ENCODE assay signal across 26 cellular contexts in the genomic region with DNA sequence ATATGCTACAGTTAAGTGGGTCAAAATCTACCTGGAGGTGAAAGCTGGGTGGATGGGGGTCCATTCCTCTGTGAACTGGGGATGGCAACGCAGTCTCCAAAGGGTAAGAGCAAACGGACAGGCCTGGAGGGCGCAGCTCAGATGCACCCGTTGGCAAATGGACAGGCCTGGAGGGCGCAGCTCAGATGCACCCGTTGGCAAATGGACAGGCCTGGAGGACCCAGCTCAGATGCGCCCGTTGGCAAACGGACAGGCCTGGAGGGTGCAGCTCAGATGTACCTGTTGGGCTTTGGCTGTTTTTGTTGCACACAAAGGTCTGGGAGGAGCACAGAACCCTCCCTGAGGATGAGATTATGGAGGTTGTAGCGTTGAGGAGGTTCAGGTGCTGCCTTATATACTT. TPM values are rescaled to one million over a fixed set of nuclear protein-coding genes. Genes with fewer than 3 reads are reported as not detected.
DNase-seq lines count a peak whose midpoint lies in the region; ATAC-seq and TF ChIP-seq lines count a peak whose summit lies in the region.
"Had no signal": no experiment of that assay in that cellular context is flagged by ENCODE, and none has a peak within 500 bp of the region (broad histone marks: within the 10 kb centered on the region; RNA-seq: fewer than 3 reads in every experiment).

No MANE protein-coding gene starts in this region.

- H3K27me3 Mint-ChIP-seq in activated CD8-positive, alpha-beta T cell treated with anti-CD3 and anti-CD28 coated beads, Interleukin-2, amount 10 ng/mL, durations not matched to agents 7 days and 5 days (ENCODE audit: low read depth): no peaks in the 10 kb centered on the region
- H3K27me3 Mint-ChIP-seq in activated CD8-positive, alpha-beta T cell treated with anti-CD3 and anti-CD28 coated beads for 36 hours: no peaks in the 10 kb centered on the region
- H3K27me3 Mint-ChIP-seq in osteocyte (ENCODE audit: unreplicated experiment): no peaks in the 10 kb centered on the region
- H3K27me3 Mint-ChIP-seq: CD4-positive, alpha-beta memory T cell; CD4-positive, CD25-positive, alpha-beta regulatory T cell had no signal

- H3K36me3 ChIP-seq in esophagus muscularis mucosa (no peaks in the 10 kb centered on the region), mucosa of descending colon (ENCODE audit: low read depth) (no peaks in the 10 kb centered on the region)
- H3K36me3 ChIP-seq: BE2C had no signal

- no peak for ATAC-seq in activated CD8-positive, alpha-beta T cell treated with anti-CD3 and anti-CD28 coated beads, Interleukin-2, amount 10 ng/mL, durations not matched to agents 7 days and 5 days
- ATAC-seq in activated CD8-positive, alpha-beta T cell treated with anti-CD3 and anti-CD28 coated beads for 36 hours: no peak
- ATAC-seq in mucosa of descending colon: no peak
- ATAC-seq: GM12878 had no signal

- intact Hi-C loops in activated CD8-positive, alpha-beta T cell treated with anti-CD3 and anti-CD28 coated beads for 36 hours (cut with micrococcal nuclease): no loop called here
- intact Hi-C loops in esophagus muscularis mucosa (cut with DNase I) (no loop called here), mucosa of descending colon (cut with DNase I, micrococcal nuclease) (no loop called here), lower leg skin (cut with DNase I; ENCODE audit: low total_unique reads) (no loop called here)

- peak; percentile 3 for DNase-seq in activated CD8-positive, alpha-beta T cell treated with anti-CD3 and anti-CD28 coated beads, Interleukin-2, amount 10 ng/mL, durations not matched to agents 7 days and 5 days
- no peak for DNase-seq in activated CD8-positive, alpha-beta T cell treated with anti-CD3 and anti-CD28 coated beads for 36 hours
- DNase-seq in esophagus muscularis mucosa (ENCODE audit: extremely low spot score) (peak; percentile 47), islet precursor cell (peak; percentile 29), osteocyte (ENCODE audit: extremely low spot score, unreplicated experiment) (peak; percentile 57), mucosa of descending colon (no peak), lower leg skin (ENCODE audit: low spot score in 2 of 2) (no peak)
- DNase-seq in activated T-cell treated with anti-CD3 and anti-CD28 coated beads, Interleukin-2, amount 50 U/mL, for 48 hours: no peak
- DNase-seq: 8988T; ACHN; BE2C; C1 segment of cervical spinal cord; CD4-positive, alpha-beta memory T cell; CD4-positive, CD25-positive, alpha-beta regulatory T cell; CD8-positive, alpha-beta memory T cell; COR-L47; DMS 273 treated with DMSO at 0.1 percent for 48 hours; DMS153; DMS53; DMS79; DND-41; EL; GDM1 had no signal

- H3K4me3 ChIP-seq in esophagus muscularis mucosa (no peak overlapping the region), mucosa of descending colon (no peak overlapping the region), lower leg skin (ENCODE audit: low read depth, poor library complexity, severe bottlenecking) (no peak overlapping the region)
- H3K4me3 ChIP-seq: BLaER1, GM12878 had no signal

- H3K9me3 Mint-ChIP-seq in activated CD8-positive, alpha-beta T cell treated with anti-CD3 and anti-CD28 coated beads, Interleukin-2, amount 10 ng/mL, durations not matched to agents 7 days and 5 days (ENCODE audit: insufficient read depth): no peaks in the 10 kb centered on the region
- H3K9me3 Mint-ChIP-seq in activated CD8-positive, alpha-beta T cell treated with anti-CD3 and anti-CD28 coated beads for 36 hours: peaks cover 2% of the 10 kb centered on the region
- H3K9me3 Mint-ChIP-seq in osteocyte (ENCODE audit: unreplicated experiment): no peaks in the 10 kb centered on the region

- WGBS in esophagus muscularis mucosa: 96% methylated on average over 6 of the region's 10 CpGs
- whole genome bisulfite sequencing in lower leg skin, 2 donors: 62 to 68% methylated on average over 10 of the region's 10 CpGs

- TF ChIP-seq CTCF in activated CD8-positive, alpha-beta T cell treated with anti-CD3 and anti-CD28 coated beads for 36 hours (IDR thresholded peaks at IDR 0.05): no peak
- no peak for TF ChIP-seq CTCF in esophagus muscularis mucosa (IDR thresholded peaks at IDR 0.05)
- no peak for TF ChIP-seq CTCF in osteocyte (IDR thresholded peaks at IDR 0.05)
- TF ChIP-seq CTCF in mucosa of descending colon (IDR thresholded peaks at IDR 0.05): no peak
- TF ChIP-seq CTCF in lower leg skin (IDR thresholded peaks at IDR 0.05): no peak

- POLR2A ChIA-PET in activated CD8-positive, alpha-beta T cell treated with anti-CD3 and anti-CD28 coated beads, Interleukin-2, amount 10 ng/mL, durations not matched to agents 7 days and 5 days (lab: Charles Lee): no interaction called here
- POLR2A ChIA-PET in activated CD8-positive, alpha-beta T cell treated with anti-CD3 and anti-CD28 coated beads for 36 hours (lab: Charles Lee): no interaction called here

- H3K36me3 Mint-ChIP-seq in activated CD8-positive, alpha-beta T cell treated with anti-CD3 and anti-CD28 coated beads, Interleukin-2, amount 10 ng/mL, durations not matched to agents 7 days and 5 days (ENCODE audit: low read depth): no peaks in the 10 kb centered on the region
- H3K36me3 Mint-ChIP-seq in activated CD8-positive, alpha-beta T cell treated with anti-CD3 and anti-CD28 coated beads for 36 hours (ENCODE audit: low read depth): no peaks in the 10 kb centered on the region
- no peaks in the 10 kb centered on the region for H3K36me3 Mint-ChIP-seq in osteocyte (ENCODE audit: unreplicated experiment)
- H3K36me3 Mint-ChIP-seq: CD14-positive monocyte; CD4-positive, alpha-beta memory T cell; CD4-positive, CD25-positive, alpha-beta regulatory T cell; CD8-positive, alpha-beta memory T cell had no signal

- no peak overlapping the region for H3K4me3 Mint-ChIP-seq in activated CD8-positive, alpha-beta T cell treated with anti-CD3 and anti-CD28 coated beads, Interleukin-2, amount 10 ng/mL, durations not matched to agents 7 days and 5 days
- H3K4me3 Mint-ChIP-seq in activated CD8-positive, alpha-beta T cell treated with anti-CD3 and anti-CD28 coated beads for 36 hours: no peak overlapping the region
- no peak overlapping the region for H3K4me3 Mint-ChIP-seq in osteocyte (ENCODE audit: unreplicated experiment)
- H3K4me3 Mint-ChIP-seq: CD14-positive monocyte; CD4-positive, alpha-beta memory T cell; CD4-positive, CD25-positive, alpha-beta regulatory T cell; CD8-positive, alpha-beta memory T cell had no signal

- H3K27me3 ChIP-seq in esophagus muscularis mucosa: no peaks in the 10 kb centered on the region
- H3K27me3 ChIP-seq: BE2C, BLaER1 had no signal

- H3K4me1 ChIP-seq in esophagus muscularis mucosa (no peaks in the 10 kb centered on the region), mucosa of descending colon (ENCODE audit: low read depth) (no peaks in the 10 kb centered on the region)
- H3K4me1 ChIP-seq: BE2C, BLaER1 had no signal

- TF ChIP-seq POLR2A in esophagus muscularis mucosa (IDR thresholded peaks at IDR 0.05; ENCODE audit: low read depth) (no peak), lower leg skin (IDR thresholded peaks at IDR 0.05) (no peak)

- no peak for TF ChIP-seq EP300 in esophagus muscularis mucosa (IDR thresholded peaks at IDR 0.05)

- H3K27ac ChIP-seq in esophagus muscularis mucosa (replicated peaks in 1 of 4): no peak overlapping the region
- H3K27ac ChIP-seq: BLaER1 had no signal

- CTCF ChIA-PET in activated CD8-positive, alpha-beta T cell treated with anti-CD3 and anti-CD28 coated beads, Interleukin-2, amount 10 ng/mL, durations not matched to agents 7 days and 5 days (lab: Charles Lee): no interaction called here
- CTCF ChIA-PET in activated CD8-positive, alpha-beta T cell treated with anti-CD3 and anti-CD28 coated beads for 36 hours (lab: Charles Lee): no interaction called here

- H3K4me1 Mint-ChIP-seq in activated CD8-positive, alpha-beta T cell treated with anti-CD3 and anti-CD28 coated beads, Interleukin-2, amount 10 ng/mL, durations not matched to agents 7 days and 5 days (ENCODE audit: low read depth): no peaks in the 10 kb centered on the region
- no peaks in the 10 kb centered on the region for H3K4me1 Mint-ChIP-seq in activated CD8-positive, alpha-beta T cell treated with anti-CD3 and anti-CD28 coated beads for 36 hours (ENCODE audit: low read depth)
- peaks cover 30% of the 10 kb centered on the region for H3K4me1 Mint-ChIP-seq in osteocyte (ENCODE audit: unreplicated experiment)
- H3K4me1 Mint-ChIP-seq: CD14-positive monocyte; CD4-positive, alpha-beta memory T cell; CD4-positive, CD25-positive, alpha-beta regulatory T cell; CD8-positive, alpha-beta memory T cell had no signal

- H3K27ac Mint-ChIP-seq in activated CD8-positive, alpha-beta T cell treated with anti-CD3 and anti-CD28 coated beads, Interleukin-2, amount 10 ng/mL, durations not matched to agents 7 days and 5 days: no peak overlapping the region
- no peak overlapping the region for H3K27ac Mint-ChIP-seq in activated CD8-positive, alpha-beta T cell treated with anti-CD3 and anti-CD28 coated beads for 36 hours
- H3K27ac Mint-ChIP-seq in osteocyte (ENCODE audit: unreplicated experiment): no peak overlapping the region
- H3K27ac Mint-ChIP-seq: CD4-positive, alpha-beta memory T cell; CD8-positive, alpha-beta memory T cell had no signal

- H3K9me3 ChIP-seq in esophagus muscularis mucosa: no peaks in the 10 kb centered on the region
- no peaks in the 10 kb centered on the region for H3K9me3 ChIP-seq in mucosa of descending colon
- H3K9me3 ChIP-seq: BE2C had no signal

RNA-seq across cellular contexts. Expression of a gene that starts 33.7 kb away (rescaled TPM):
- 10 to 100 TPM; 25.2 to 26.2 TPM for total RNA-seq in activated CD8-positive, alpha-beta T cell treated with anti-CD3 and anti-CD28 coated beads, Interleukin-2, amount 10 ng/mL, durations not matched to agents 7 days and 5 days
- total RNA-seq in activated CD8-positive, alpha-beta T cell treated with anti-CD3 and anti-CD28 coated beads for 36 hours: 10 to 100 TPM; 41.7 to 45.5 TPM
- total RNA-seq in esophagus muscularis mucosa: 10 to 100 TPM; 22.0 to 32.0 (median 25.6) TPM
- total RNA-seq in osteocyte: 25.4 and 26.2 TPM in 2 replicates
- 10 to 100 TPM; 14.5 to 19.1 (median 18.4) TPM for total RNA-seq in mucosa of descending colon
- 10 to 100 TPM; 30.8 to 43.5 (median 38.1) TPM for total RNA-seq in lower leg skin

RNA-seq across cellular contexts. Expression of a gene that starts 41.2 kb away (rescaled TPM):
- 10 to 100 TPM; 23.5 to 24.5 TPM for total RNA-seq in activated CD8-positive, alpha-beta T cell treated with anti-CD3 and anti-CD28 coated beads, Interleukin-2, amount 10 ng/mL, durations not matched to agents 7 days and 5 days
- 10 to 100 TPM; 22.1 to 22.5 TPM for total RNA-seq in activated CD8-positive, alpha-beta T cell treated with anti-CD3 and anti-CD28 coated beads for 36 hours
- total RNA-seq in esophagus muscularis mucosa: 10 to 100 TPM; 17.1 to 18.9 (median 17.3) TPM
- 18.6 and 19.2 TPM in 2 replicates for total RNA-seq in osteocyte
- 10 to 100 TPM; 16.7 to 18.3 (median 17.7) TPM for total RNA-seq in mucosa of descending colon
- 10 to 100 TPM; 18.1 to 22.6 (median 19.9) TPM for total RNA-seq in lower leg skin

Comparison
In these comparisons a context has a peak if more than half of its experiments do, and no peak if none do; other contexts are left out.
1. DNase-seq: peak in activated CD8-positive, alpha-beta T cell treated with anti-CD3 and anti-CD28 coated beads, Interleukin-2, amount 10 ng/mL, durations not matched to agents 7 days and 5 days (single experiment), esophagus muscularis mucosa (single experiment), islet precursor cell (single experiment) and osteocyte (single experiment); none in activated CD8-positive, alpha-beta T cell treated with anti-CD3 and anti-CD28 coated beads for 36 hours (single experiment), mucosa of descending colon (0 of 3), lower leg skin (0 of 2) and activated T-cell treated with anti-CD3 and anti-CD28 coated beads, Interleukin-2, amount 50 U/mL, for 48 hours (0 of 2).